8 cellular contexts compared by ENCODE assay signal in the genomic region with DNA sequence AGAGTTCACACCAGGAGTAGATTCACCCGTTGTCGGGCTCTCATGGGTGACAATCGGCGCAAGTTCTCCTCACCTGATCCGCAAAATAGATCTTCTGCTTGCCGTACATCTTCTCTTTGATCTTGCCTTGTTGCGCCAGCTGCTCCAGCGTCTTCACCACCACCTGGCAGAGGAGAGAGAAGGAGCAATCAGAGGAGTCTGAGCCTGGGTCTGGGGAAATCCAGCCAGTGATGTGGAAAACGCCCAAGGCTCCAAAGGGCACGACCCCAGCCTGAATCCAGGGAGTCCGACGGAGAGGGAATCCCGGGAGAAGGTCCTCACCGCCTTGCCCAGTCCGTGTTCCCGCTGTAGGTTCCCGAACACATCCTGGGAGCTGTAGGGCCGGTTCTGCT. TPM values are rescaled to one million over a fixed set of nuclear protein-coding genes. Genes with fewer than 3 reads are reported as not detected.
DNase-seq lines count a peak whose midpoint lies in the region; FAIRE-seq and TF ChIP-seq lines count a peak whose summit lies in the region.

No MANE protein-coding gene starts in this region.

- no peaks in the 10 kb centered on the region for H3K9me3 ChIP-seq in kidney (ENCODE audit: control insufficient read depth in 1 of 2, low read length in 2 of 2)

- no peaks in the 10 kb centered on the region for H3K9me3 Mint-ChIP-seq in activated naive CD4-positive, alpha-beta T cell treated with anti-CD3 and anti-CD28 coated beads for 36 hours
- no peaks in the 10 kb centered on the region for H3K9me3 Mint-ChIP-seq in activated T-helper 1 cell treated with anti-CD3 and anti-CD28 coated beads, Interleukin-12 subunit alpha, Interleukin-12 subunit beta, Interleukin-2, Interleukin-4 antibody, amounts not matched to agents 30 ng/mL and 10 ng/mL and 1 ng/mL, durations not matched to agents 14 hours and 24 hours and 36 hours

- H3K27ac Mint-ChIP-seq in activated naive CD4-positive, alpha-beta T cell treated with anti-CD3 and anti-CD28 coated beads for 36 hours, result peak overlapping the region; percentile 96
- peak overlapping the region; percentile 69 for H3K27ac Mint-ChIP-seq in activated T-helper 1 cell treated with anti-CD3 and anti-CD28 coated beads, Interleukin-12 subunit alpha, Interleukin-12 subunit beta, Interleukin-2, Interleukin-4 antibody, amounts not matched to agents 30 ng/mL and 10 ng/mL and 1 ng/mL, durations not matched to agents 14 hours and 24 hours and 36 hours

- H3K27ac ChIP-seq in kidney (ENCODE audit: low read depth in 2 of 2, low read length in 2 of 2) (peak overlapping the region; percentile 5 to 27), temporal lobe (ENCODE audit: low read depth, low read length) (peak overlapping the region; percentile 88)

- peak overlapping the region; percentile 98 for H3K4me3 Mint-ChIP-seq in activated naive CD4-positive, alpha-beta T cell treated with anti-CD3 and anti-CD28 coated beads for 36 hours
- H3K4me3 Mint-ChIP-seq in activated T-helper 1 cell treated with anti-CD3 and anti-CD28 coated beads, Interleukin-12 subunit alpha, Interleukin-12 subunit beta, Interleukin-2, Interleukin-4 antibody, amounts not matched to agents 30 ng/mL and 10 ng/mL and 1 ng/mL, durations not matched to agents 14 hours and 24 hours and 36 hours, result peak overlapping the region; percentile 98

- peaks cover 44% of the 10 kb centered on the region for H3K4me1 Mint-ChIP-seq in activated naive CD4-positive, alpha-beta T cell treated with anti-CD3 and anti-CD28 coated beads for 36 hours (ENCODE audit: low read depth)
- peaks cover 47% of the 10 kb centered on the region for H3K4me1 Mint-ChIP-seq in activated T-helper 1 cell treated with anti-CD3 and anti-CD28 coated beads, Interleukin-12 subunit alpha, Interleukin-12 subunit beta, Interleukin-2, Interleukin-4 antibody, amounts not matched to agents 30 ng/mL and 10 ng/mL and 1 ng/mL, durations not matched to agents 14 hours and 24 hours and 36 hours (ENCODE audit: low read depth)

- H3K27me3 Mint-ChIP-seq in activated naive CD4-positive, alpha-beta T cell treated with anti-CD3 and anti-CD28 coated beads for 36 hours (ENCODE audit: low read depth), result no peaks in the 10 kb centered on the region
- H3K27me3 Mint-ChIP-seq in activated T-helper 1 cell treated with anti-CD3 and anti-CD28 coated beads, Interleukin-12 subunit alpha, Interleukin-12 subunit beta, Interleukin-2, Interleukin-4 antibody, amounts not matched to agents 30 ng/mL and 10 ng/mL and 1 ng/mL, durations not matched to agents 14 hours and 24 hours and 36 hours (ENCODE audit: insufficient read depth), result no peaks in the 10 kb centered on the region

- peak overlapping the region; percentile 41 to 43 for H3K9ac ChIP-seq in kidney (ENCODE audit: low read length in 2 of 2)

- intact Hi-C loops in activated naive CD4-positive, alpha-beta T cell treated with anti-CD3 and anti-CD28 coated beads for 36 hours (cut with micrococcal nuclease), result loop anchor here (1.0 to 5.0 kb wide), 7 partner anchors 10 to 421 kb away; a partner anchor contains a TSS
- intact Hi-C loops in activated T-helper 1 cell treated with anti-CD3 and anti-CD28 coated beads, Interleukin-12 subunit alpha, Interleukin-12 subunit beta, Interleukin-2, Interleukin-4 antibody, amounts not matched to agents 30 ng/mL and 10 ng/mL and 1 ng/mL, durations not matched to agents 14 hours and 24 hours and 36 hours (cut with micrococcal nuclease), result loop anchor here (1.0 to 10.0 kb wide), 7 partner anchors 10 to 548 kb away; a partner anchor contains a TSS
- intact Hi-C loops in kidney (cut with DNase I), result loop anchor here (10.0 kb wide), 1 partner anchor 248 kb away; a partner anchor contains a TSS

- H3K4me1 ChIP-seq in kidney (ENCODE audit: control insufficient read depth in 1 of 2, insufficient read depth in 1 of 2, low read depth in 1 of 2, low read length in 2 of 2), result peaks cover 8 to 13% of the 10 kb centered on the region in 2 donors

- no peak for TF ChIP-seq CTCF in kidney (IDR thresholded peaks at IDR 0.05; ENCODE audit: borderline replicate concordance, extremely low read depth, insufficient read depth)

- peak; percentile 29 for DNase-seq in activated naive CD4-positive, alpha-beta T cell treated with anti-CD3 and anti-CD28 coated beads for 36 hours
- no peak for DNase-seq in activated naive CD4-positive, alpha-beta T cell treated with Interleukin-2 at 50 U/mL for 16 hours
- no peak for DNase-seq in activated T-helper 1 cell treated with anti-CD3 and anti-CD28 coated beads, Interleukin-12 subunit alpha, Interleukin-12 subunit beta, Interleukin-2, Interleukin-4 antibody, amounts not matched to agents 30 ng/mL and 10 ng/mL and 1 ng/mL, durations not matched to agents 14 hours and 24 hours and 36 hours (ENCODE audit: low spot score)
- no peak for DNase-seq in kidney
- no peak for DNase-seq in HPDE6-E6E7 (ENCODE audit: extremely low spot score)
- DNase-seq in activated CD4-positive, CD25-positive, alpha-beta regulatory T cell treated with anti-CD3 and anti-CD28 coated beads, Interleukin-2, amount 50 U/mL, for 72 hours, result no peak
- DNase-seq in DMS153 (lab: John Stamatoyannopoulos, UW), result no peak

- H3K4me3 ChIP-seq in kidney (ENCODE audit: low read length in 2 of 2), result peak overlapping the region; percentile 73 to 83

- H3K36me3 Mint-ChIP-seq in activated naive CD4-positive, alpha-beta T cell treated with anti-CD3 and anti-CD28 coated beads for 36 hours (ENCODE audit: low read depth), result peaks cover 46% of the 10 kb centered on the region
- peaks cover 36% of the 10 kb centered on the region for H3K36me3 Mint-ChIP-seq in activated T-helper 1 cell treated with anti-CD3 and anti-CD28 coated beads, Interleukin-12 subunit alpha, Interleukin-12 subunit beta, Interleukin-2, Interleukin-4 antibody, amounts not matched to agents 30 ng/mL and 10 ng/mL and 1 ng/mL, durations not matched to agents 14 hours and 24 hours and 36 hours (ENCODE audit: low read depth)

- H3K36me3 ChIP-seq in kidney (ENCODE audit: control insufficient read depth in 1 of 2, insufficient read depth in 2 of 2, low read length in 2 of 2), result peaks cover 25 to 42% of the 10 kb centered on the region in 2 donors

- CTCF ChIA-PET in activated naive CD4-positive, alpha-beta T cell treated with anti-CD3 and anti-CD28 coated beads for 36 hours (lab: Charles Lee), result interaction anchor here (0.7 to 3.2 kb wide), 11 partner anchors 11 to 247 kb away, joined by 3 to 36 read pairs (median 10); a partner anchor contains a TSS

- no peak for FAIRE-seq in kidney (lab: Jason Lieb, UNC)

RNA-seq across cellular contexts. Expression of a gene that starts 0.4 kb away (rescaled TPM):
- total RNA-seq in activated naive CD4-positive, alpha-beta T cell treated with anti-CD3 and anti-CD28 coated beads for 36 hours, result 10 to 100 TPM; 38.6 to 42.2 TPM
- total RNA-seq in activated T-helper 1 cell treated with anti-CD3 and anti-CD28 coated beads, Interleukin-12 subunit alpha, Interleukin-12 subunit beta, Interleukin-2, Interleukin-4 antibody, amounts not matched to agents 30 ng/mL and 10 ng/mL and 1 ng/mL, durations not matched to agents 14 hours and 24 hours and 36 hours, result 27.6 and 31.5 TPM in 2 replicates
- total RNA-seq in kidney (5.8 TPM), temporal lobe (3.7 TPM)
- polyA plus RNA-seq in kidney (ENCODE audit: insufficient read depth, low read depth, low replicate concordance), result 3.6 TPM

RNA-seq across cellular contexts. Expression of a gene that starts 10.2 kb away (rescaled TPM):
- total RNA-seq in activated naive CD4-positive, alpha-beta T cell treated with anti-CD3 and anti-CD28 coated beads for 36 hours, result 10 to 100 TPM; 22.1 to 24.7 TPM
- 74.1 and 75.4 TPM in 2 replicates for total RNA-seq in activated T-helper 1 cell treated with anti-CD3 and anti-CD28 coated beads, Interleukin-12 subunit alpha, Interleukin-12 subunit beta, Interleukin-2, Interleukin-4 antibody, amounts not matched to agents 30 ng/mL and 10 ng/mL and 1 ng/mL, durations not matched to agents 14 hours and 24 hours and 36 hours
- 38.7 TPM for total RNA-seq in kidney
- 41.0 TPM for polyA plus RNA-seq in kidney (ENCODE audit: insufficient read depth, low read depth, low replicate concordance)
- 14.8 TPM for total RNA-seq in temporal lobe

RNA-seq across cellular contexts. Expression of a gene that starts 15.2 kb away (rescaled TPM):
- 10 to 100 TPM; 93.3 to 93.6 TPM for total RNA-seq in activated naive CD4-positive, alpha-beta T cell treated with anti-CD3 and anti-CD28 coated beads for 36 hours
- 93.1 and 95.4 TPM in 2 replicates for total RNA-seq in activated T-helper 1 cell treated with anti-CD3 and anti-CD28 coated beads, Interleukin-12 subunit alpha, Interleukin-12 subunit beta, Interleukin-2, Interleukin-4 antibody, amounts not matched to agents 30 ng/mL and 10 ng/mL and 1 ng/mL, durations not matched to agents 14 hours and 24 hours and 36 hours
- 71.9 TPM for total RNA-seq in kidney
- polyA plus RNA-seq in kidney (ENCODE audit: insufficient read depth, low read depth, low replicate concordance), result 145 TPM
- 7.1 TPM for total RNA-seq in temporal lobe

RNA-seq across cellular contexts. Expression of a gene that starts 24.4 kb away (rescaled TPM):
- under 1 TPM; 0.26 to 0.67 TPM for total RNA-seq in activated naive CD4-positive, alpha-beta T cell treated with anti-CD3 and anti-CD28 coated beads for 36 hours
- 0.49 and 0.78 TPM in 2 replicates for total RNA-seq in activated T-helper 1 cell treated with anti-CD3 and anti-CD28 coated beads, Interleukin-12 subunit alpha, Interleukin-12 subunit beta, Interleukin-2, Interleukin-4 antibody, amounts not matched to agents 30 ng/mL and 10 ng/mL and 1 ng/mL, durations not matched to agents 14 hours and 24 hours and 36 hours
- total RNA-seq in kidney (0.31 TPM), temporal lobe (0.98 TPM)
- 3.3 TPM for polyA plus RNA-seq in kidney (ENCODE audit: insufficient read depth, low read depth, low replicate concordance)

RNA-seq across cellular contexts. Expression of a gene that starts 32.0 kb away (rescaled TPM):
- total RNA-seq in activated naive CD4-positive, alpha-beta T cell treated with anti-CD3 and anti-CD28 coated beads for 36 hours, result 10 to 100 TPM; 28.6 to 33.5 TPM
- total RNA-seq in activated T-helper 1 cell treated with anti-CD3 and anti-CD28 coated beads, Interleukin-12 subunit alpha, Interleukin-12 subunit beta, Interleukin-2, Interleukin-4 antibody, amounts not matched to agents 30 ng/mL and 10 ng/mL and 1 ng/mL, durations not matched to agents 14 hours and 24 hours and 36 hours, result 41.1 and 43.4 TPM in 2 replicates
- 69.5 TPM for total RNA-seq in kidney
- 22.6 TPM for polyA plus RNA-seq in kidney (ENCODE audit: insufficient read depth, low read depth, low replicate concordance)
- 33.2 TPM for total RNA-seq in temporal lobe
